ENCODE assay signal across 9 cellular contexts in genomic region chr17:48294989-48295892, GRCh38.
DNase-seq lines count a peak whose midpoint lies in the region; ATAC-seq and TF ChIP-seq lines count a peak whose summit lies in the region.
"Had no signal": no experiment of that assay in that cellular context is flagged by ENCODE, and none has a peak within 500 bp of the region (broad histone marks: within the 10 kb centered on the region; RNA-seq: fewer than 3 reads in every experiment).

No MANE protein-coding gene starts in this region.

- peaks cover 79% of the 10 kb centered on the region for H3K4me1 Mint-ChIP-seq in CD4-positive, alpha-beta T cell (ENCODE audit: low read depth)
- H3K4me1 Mint-ChIP-seq in immature natural killer cell, result peaks cover 54 to 87% of the 10 kb centered on the region in 2 donors

- H3K9me3 ChIP-seq in CD4-positive, alpha-beta T cell (ENCODE audit: control insufficient read depth, low read length), result no peaks in the 10 kb centered on the region
- H3K9me3 ChIP-seq in RWPE2 (ENCODE audit: severe bottlenecking), result no peaks in the 10 kb centered on the region
- H3K9me3 ChIP-seq in vagina, result no peaks in the 10 kb centered on the region

- H3K36me3 ChIP-seq in RWPE2 (ENCODE audit: low read depth), result no peaks in the 10 kb centered on the region
- no peaks in the 10 kb centered on the region for H3K36me3 ChIP-seq in vagina

- peak overlapping the region; percentile 45 for H3K27ac ChIP-seq in CD4-positive, alpha-beta T cell (ENCODE audit: low read depth, low read length)
- H3K27ac ChIP-seq in RWPE2 (ENCODE audit: poor library complexity, severe bottlenecking) (peak overlapping the region; percentile 16), substantia nigra (ENCODE audit: low read depth, low read length, poor library complexity, severe bottlenecking) (no peak overlapping the region), vagina (no peak overlapping the region)
- H3K27ac ChIP-seq: epithelial cell of prostate had no signal

- no peak for TF ChIP-seq CTCF in CD4-positive, alpha-beta T cell (IDR thresholded peaks at IDR 0.05)
- TF ChIP-seq CTCF in RWPE2 (IDR thresholded peaks at IDR 0.05; ENCODE audit: poor library complexity, severe bottlenecking), result no peak
- TF ChIP-seq CTCF in vagina (IDR thresholded peaks at IDR 0.05), result no peak
- TF ChIP-seq CTCF in omental fat pad (IDR thresholded peaks at IDR 0.05), result no peak

- peaks cover 18% of the 10 kb centered on the region for H3K36me3 Mint-ChIP-seq in CD4-positive, alpha-beta T cell (ENCODE audit: low read depth)
- peaks cover 0 to 4% (median 0%) of the 10 kb centered on the region in 3 donors for H3K36me3 Mint-ChIP-seq in immature natural killer cell

- TF ChIP-seq POLR2A in vagina (IDR thresholded peaks at IDR 0.05), result no peak

- H3K9me3 Mint-ChIP-seq in CD4-positive, alpha-beta T cell, result no peaks in the 10 kb centered on the region
- H3K9me3 Mint-ChIP-seq in immature natural killer cell, result no peaks in the 10 kb centered on the region

- H3K27me3 Mint-ChIP-seq in CD4-positive, alpha-beta T cell, result no peaks in the 10 kb centered on the region
- H3K27me3 Mint-ChIP-seq in immature natural killer cell (ENCODE audit: low read depth in 3 of 3), result peaks cover 0 to 7% (median 0%) of the 10 kb centered on the region in 3 donors

- POLR2A ChIA-PET in CD4-positive, alpha-beta T cell (lab: Charles Lee), result interaction anchor here (2.2 kb wide), 1 partner anchor 12 kb away, joined by 8 read pairs; no protein-coding TSS in a partner anchor

- ATAC-seq in CD4-positive, alpha-beta T cell (ENCODE audit: poor library complexity), result peak; percentile 84
- ATAC-seq in GM21619 (IDR thresholded peaks at IDR 0.05; ENCODE audit: unreplicated experiment), result peak; percentile 44
- ATAC-seq in RWPE2 (ENCODE audit: low read depth), result no peak
- no peak for ATAC-seq in omental fat pad (ENCODE audit: low FRiP score)

- CTCF ChIA-PET in CD4-positive, alpha-beta T cell (lab: Charles Lee), result interaction anchor here (1.1 to 2.5 kb wide), 3 partner anchors 13 to 36 kb away, joined by 3 to 13 read pairs (median 7); no protein-coding TSS in a partner anchor

- H3K4me3 Mint-ChIP-seq in CD4-positive, alpha-beta T cell, result peak overlapping the region; percentile 65
- H3K4me3 Mint-ChIP-seq in immature natural killer cell, result peak overlapping the region; percentile 69 to 97 (median 87)

- peaks cover 9% of the 10 kb centered on the region for H3K4me1 ChIP-seq in RWPE2 (ENCODE audit: insufficient read depth, poor library complexity, severe bottlenecking)
- no peaks in the 10 kb centered on the region for H3K4me1 ChIP-seq in vagina

- peak overlapping the region; percentile 84 for H3K27ac Mint-ChIP-seq in CD4-positive, alpha-beta T cell
- H3K27ac Mint-ChIP-seq in immature natural killer cell, result peak overlapping the region; percentile 82 to 93 (median 90)

- H3K4me3 ChIP-seq in RWPE2 (ENCODE audit: severe bottlenecking) (no peak overlapping the region), vagina (no peak overlapping the region)

- DNase-seq in CD4-positive, alpha-beta T cell, result no peak
- DNase-seq in RWPE2 (ENCODE audit: low spot score) (no peak), immature natural killer cell (peak; percentile 16 to 40 (median 22)), substantia nigra (lab: John Stamatoyannopoulos, UW) (no peak), vagina (ENCODE audit: extremely low spot score in 2 of 2) (no peak), omental fat pad (ENCODE audit: low spot score) (no peak)
- no peak for DNase-seq in stimulated activated CD4-positive, alpha-beta T cell treated with anti-CD3 and anti-CD28 coated beads, Interleukin-1b, Interleukin-23, amount 100 ng/mL, for 48 hours

- intact Hi-C loops in CD4-positive, alpha-beta T cell (cut with DNase I, micrococcal nuclease), result no loop called here
- intact Hi-C loops in vagina (cut with DNase I), result no loop called here

- H3K27me3 ChIP-seq in CD4-positive, alpha-beta T cell (ENCODE audit: control insufficient read depth, insufficient read depth, low read length), result no peaks in the 10 kb centered on the region
- H3K27me3 ChIP-seq in RWPE2 (ENCODE audit: insufficient read depth, poor library complexity, severe bottlenecking), result no peaks in the 10 kb centered on the region
- H3K27me3 ChIP-seq in vagina, result no peaks in the 10 kb centered on the region

Comparison
In these comparisons a context has a peak if more than half of its experiments do, and no peak if none do; other contexts are left out.
1. ATAC-seq: peak in CD4-positive, alpha-beta T cell (single experiment) and GM21619 (single experiment); none in RWPE2 (single experiment) and omental fat pad (single experiment).
2. DNase-seq: peak in immature natural killer cell (3 of 3); none in CD4-positive, alpha-beta T cell (0 of 10), RWPE2 (single experiment), substantia nigra (0 of 49), vagina (0 of 2), stimulated activated CD4-positive, alpha-beta T cell treated with anti-CD3 and anti-CD28 coated beads, Interleukin-1b, Interleukin-23, amount 100 ng/mL, for 48 hours (single experiment) and omental fat pad (single experiment).
3. H3K27ac ChIP-seq: peak in CD4-positive, alpha-beta T cell (single experiment) and RWPE2 (single experiment); none in substantia nigra (single experiment) and vagina (single experiment).